ENCODE assay signal across 1 cellular context in the genomic region with DNA sequence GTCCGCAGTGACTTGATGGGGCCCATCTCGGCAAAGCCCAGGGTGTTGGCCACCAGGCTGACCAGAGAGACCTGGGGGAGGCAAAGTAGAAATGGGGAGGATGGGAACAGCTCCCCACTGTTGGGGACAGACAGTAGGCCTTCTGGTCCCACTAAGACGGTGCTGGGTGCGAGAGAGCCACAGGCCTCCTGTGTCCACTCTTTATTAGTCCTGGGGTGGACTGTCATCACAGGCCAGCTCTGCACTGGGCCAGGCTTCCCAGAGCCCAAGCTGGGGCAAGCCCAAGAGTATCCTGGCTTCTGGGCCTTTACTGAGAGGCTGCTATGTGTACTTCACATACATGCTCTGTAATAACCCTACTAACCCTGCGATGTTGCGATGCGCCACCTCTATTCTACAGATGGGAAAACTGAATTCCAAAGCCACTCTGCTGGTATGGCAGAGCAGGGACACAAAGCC.
TF ChIP-seq lines count a peak whose summit lies in the region.

No MANE protein-coding gene starts in this region.

TF ChIP-seq in HepG2, 621 proteins besides CTCF, POLR2A, EP300 and RAD21 (continued from another document):
- TF ChIP-seq, protein P1, sequence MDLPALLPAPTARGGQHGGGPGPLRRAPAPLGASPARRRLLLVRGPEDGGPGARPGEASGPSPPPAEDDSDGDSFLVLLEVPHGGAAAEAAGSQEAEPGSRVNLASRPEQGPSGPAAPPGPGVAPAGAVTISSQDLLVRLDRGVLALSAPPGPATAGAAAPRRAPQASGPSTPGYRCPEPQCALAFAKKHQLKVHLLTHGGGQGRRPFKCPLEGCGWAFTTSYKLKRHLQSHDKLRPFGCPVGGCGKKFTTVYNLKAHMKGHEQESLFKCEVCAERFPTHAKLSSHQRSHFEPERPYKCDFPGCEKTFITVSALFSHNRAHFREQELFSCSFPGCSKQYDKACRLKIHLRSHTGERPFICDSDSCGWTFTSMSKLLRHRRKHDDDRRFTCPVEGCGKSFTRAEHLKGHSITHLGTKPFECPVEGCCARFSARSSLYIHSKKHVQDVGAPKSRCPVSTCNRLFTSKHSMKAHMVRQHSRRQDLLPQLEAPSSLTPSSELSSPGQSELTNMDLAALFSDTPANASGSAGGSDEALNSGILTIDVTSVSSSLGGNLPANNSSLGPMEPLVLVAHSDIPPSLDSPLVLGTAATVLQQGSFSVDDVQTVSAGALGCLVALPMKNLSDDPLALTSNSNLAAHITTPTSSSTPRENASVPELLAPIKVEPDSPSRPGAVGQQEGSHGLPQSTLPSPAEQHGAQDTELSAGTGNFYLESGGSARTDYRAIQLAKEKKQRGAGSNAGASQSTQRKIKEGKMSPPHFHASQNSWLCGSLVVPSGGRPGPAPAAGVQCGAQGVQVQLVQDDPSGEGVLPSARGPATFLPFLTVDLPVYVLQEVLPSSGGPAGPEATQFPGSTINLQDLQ (CRISPR knock-in tag; IDR thresholded peaks at IDR 0.05): no peak
- TF ChIP-seq, protein P2, sequence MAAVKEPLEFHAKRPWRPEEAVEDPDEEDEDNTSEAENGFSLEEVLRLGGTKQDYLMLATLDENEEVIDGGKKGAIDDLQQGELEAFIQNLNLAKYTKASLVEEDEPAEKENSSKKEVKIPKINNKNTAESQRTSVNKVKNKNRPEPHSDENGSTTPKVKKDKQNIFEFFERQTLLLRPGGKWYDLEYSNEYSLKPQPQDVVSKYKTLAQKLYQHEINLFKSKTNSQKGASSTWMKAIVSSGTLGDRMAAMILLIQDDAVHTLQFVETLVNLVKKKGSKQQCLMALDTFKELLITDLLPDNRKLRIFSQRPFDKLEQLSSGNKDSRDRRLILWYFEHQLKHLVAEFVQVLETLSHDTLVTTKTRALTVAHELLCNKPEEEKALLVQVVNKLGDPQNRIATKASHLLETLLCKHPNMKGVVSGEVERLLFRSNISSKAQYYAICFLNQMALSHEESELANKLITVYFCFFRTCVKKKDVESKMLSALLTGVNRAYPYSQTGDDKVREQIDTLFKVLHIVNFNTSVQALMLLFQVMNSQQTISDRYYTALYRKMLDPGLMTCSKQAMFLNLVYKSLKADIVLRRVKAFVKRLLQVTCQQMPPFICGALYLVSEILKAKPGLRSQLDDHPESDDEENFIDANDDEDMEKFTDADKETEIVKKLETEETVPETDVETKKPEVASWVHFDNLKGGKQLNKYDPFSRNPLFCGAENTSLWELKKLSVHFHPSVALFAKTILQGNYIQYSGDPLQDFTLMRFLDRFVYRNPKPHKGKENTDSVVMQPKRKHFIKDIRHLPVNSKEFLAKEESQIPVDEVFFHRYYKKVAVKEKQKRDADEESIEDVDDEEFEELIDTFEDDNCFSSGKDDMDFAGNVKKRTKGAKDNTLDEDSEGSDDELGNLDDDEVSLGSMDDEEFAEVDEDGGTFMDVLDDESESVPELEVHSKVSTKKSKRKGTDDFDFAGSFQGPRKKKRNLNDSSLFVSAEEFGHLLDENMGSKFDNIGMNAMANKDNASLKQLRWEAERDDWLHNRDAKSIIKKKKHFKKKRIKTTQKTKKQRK (IDR thresholded peaks at IDR 0.05; ENCODE audit: low read length): no peak
- TF ChIP-seq ZSCAN30 (CRISPR knock-in tag; IDR thresholded peaks at IDR 0.05): no peak
- TF ChIP-seq, protein P3, sequence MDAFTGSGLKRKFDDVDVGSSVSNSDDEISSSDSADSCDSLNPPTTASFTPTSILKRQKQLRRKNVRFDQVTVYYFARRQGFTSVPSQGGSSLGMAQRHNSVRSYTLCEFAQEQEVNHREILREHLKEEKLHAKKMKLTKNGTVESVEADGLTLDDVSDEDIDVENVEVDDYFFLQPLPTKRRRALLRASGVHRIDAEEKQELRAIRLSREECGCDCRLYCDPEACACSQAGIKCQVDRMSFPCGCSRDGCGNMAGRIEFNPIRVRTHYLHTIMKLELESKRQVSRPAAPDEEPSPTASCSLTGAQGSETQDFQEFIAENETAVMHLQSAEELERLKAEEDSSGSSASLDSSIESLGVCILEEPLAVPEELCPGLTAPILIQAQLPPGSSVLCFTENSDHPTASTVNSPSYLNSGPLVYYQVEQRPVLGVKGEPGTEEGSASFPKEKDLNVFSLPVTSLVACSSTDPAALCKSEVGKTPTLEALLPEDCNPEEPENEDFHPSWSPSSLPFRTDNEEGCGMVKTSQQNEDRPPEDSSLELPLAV (CRISPR knock-in tag; conservative IDR thresholded peaks at IDR 0.05; ENCODE audit: low read depth): no peak
TF ChIP-seq in HepG2: peak in this region for 0.
